10 cellular contexts compared by ENCODE assay signal in the genomic region with DNA sequence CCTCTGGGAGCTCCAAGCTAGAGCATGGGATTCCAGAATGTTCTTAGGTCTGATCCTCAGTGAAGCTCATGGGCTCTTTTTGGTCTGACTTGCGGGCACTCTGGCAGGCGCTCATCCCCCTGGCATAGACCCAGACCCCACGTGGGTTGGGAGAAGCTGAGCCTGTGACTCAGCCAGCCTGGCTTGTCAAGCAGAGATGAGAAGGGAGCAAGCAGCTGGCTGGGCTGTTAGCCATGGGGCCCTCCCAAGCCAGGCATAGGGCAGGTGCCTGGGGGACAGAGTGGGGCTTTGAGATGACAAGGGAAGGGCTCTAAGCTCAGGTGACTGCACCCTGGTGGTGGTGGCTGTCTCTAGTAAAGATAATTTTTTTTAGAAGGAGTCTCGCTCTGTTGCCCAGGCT.
DNase-seq lines count a peak whose midpoint lies in the region; ATAC-seq lines count a peak whose summit lies in the region.
"Had no signal": no experiment of that assay in that cellular context is flagged by ENCODE, and none has a peak within 500 bp of the region (broad histone marks: within the 10 kb centered on the region; RNA-seq: fewer than 3 reads in every experiment).

No MANE protein-coding gene starts in this region.

- no peaks in the 10 kb centered on the region for H3K79me1 ChIP-seq in neuronal stem cell (ENCODE audit: low read depth, low read length)

- no peak overlapping the region for H2BK5ac ChIP-seq in neuronal stem cell (ENCODE audit: low read length)

- H3K23ac ChIP-seq in neuronal stem cell (ENCODE audit: low read depth, low read length, poor library complexity): no peak overlapping the region

- no peak overlapping the region for H2AK5ac ChIP-seq in neuronal stem cell (ENCODE audit: low read depth, low read length)

- H3K4me1 ChIP-seq in neuronal stem cell (ENCODE audit: control insufficient read depth in 2 of 2, insufficient read depth in 1 of 2, low read depth in 1 of 2, low read length in 2 of 2): peaks cover 0 to 3% of the 10 kb centered on the region in 2 donors

- no peaks in the 10 kb centered on the region for H3K9me3 ChIP-seq in neuronal stem cell (replicated peaks in 1 of 2; ENCODE audit: control insufficient read depth in 2 of 2, insufficient read depth in 1 of 2, low read depth in 1 of 2, low read length in 2 of 2)

- ATAC-seq in GM19035 (IDR thresholded peaks at IDR 0.05; ENCODE audit: unreplicated experiment): no peak
- ATAC-seq in HG03457 (IDR thresholded peaks at IDR 0.05; ENCODE audit: unreplicated experiment): no peak

- no peak overlapping the region for H4K91ac ChIP-seq in neuronal stem cell (ENCODE audit: low read depth, low read length, poor library complexity)

- H3K9ac ChIP-seq in neuronal stem cell (ENCODE audit: low read depth, low read length, poor library complexity): no peak overlapping the region

- H2BK120ac ChIP-seq in neuronal stem cell (ENCODE audit: low read depth, low read length): no peak overlapping the region

- no peak overlapping the region for H3K4ac ChIP-seq in neuronal stem cell (ENCODE audit: low read length)

- H3K4me3 ChIP-seq in neuronal stem cell (ENCODE audit: low read length in 2 of 2): no peak overlapping the region
- H3K4me3 ChIP-seq in H7 (ENCODE audit: insufficient read depth, low read depth, low read length): no peak overlapping the region

- WGBS in neuronal stem cell (ENCODE audit: extremely low coverage in 2 of 2, insufficient read length in 2 of 2, insufficient replicate concordance in 1 of 2), 2 donors: no CpG with 5 or more reads among the region's 4 CpGs

- H3K36me3 ChIP-seq in neuronal stem cell (replicated peaks in 1 of 2; ENCODE audit: control insufficient read depth in 2 of 2, insufficient read depth in 2 of 2, low read length in 2 of 2) (no peaks in the 10 kb centered on the region), H7 (replicated peaks; ENCODE audit: control insufficient read depth, insufficient read depth, low read length) (no peaks in the 10 kb centered on the region)

- no peak overlapping the region for H3K4me2 ChIP-seq in neuronal stem cell (ENCODE audit: insufficient read depth, low read length, poor library complexity, severe bottlenecking)

- no peak overlapping the region for H2AFZ ChIP-seq in neuronal stem cell (ENCODE audit: low read length)

- H3K14ac ChIP-seq in neuronal stem cell (ENCODE audit: low read length): no peak overlapping the region

- H4K8ac ChIP-seq in neuronal stem cell (ENCODE audit: low read depth, low read length): no peak overlapping the region

- peak overlapping the region; percentile 11 for H3K18ac ChIP-seq in neuronal stem cell (ENCODE audit: low read length)

- H2BK15ac ChIP-seq in neuronal stem cell (ENCODE audit: low read length): no peak overlapping the region

- DNase-seq in Daoy (ENCODE audit: low read depth): peak; percentile 90
- peak; percentile 63 for DNase-seq in NCI-H2029 treated with DMSO at 0.1 percent for 48 hours (lab: John Stamatoyannopoulos, UW)
- peak; percentile 48 to 59 for DNase-seq in cerebellar nuclear complex (lab: John Stamatoyannopoulos, UW)
- DNase-seq in neuronal stem cell (ENCODE audit: low spot score): no peak
- no peak for DNase-seq in activated effector memory CD4-positive, alpha-beta T cell treated with anti-CD3 and anti-CD28 coated beads, Interleukin-2, amount 50 U/mL, for 16 hours
- no peak for DNase-seq in H7
- DNase-seq: DMS153, NCI-H526 treated with DMSO at 0.1 percent for 48 hours had no signal

- H2BK12ac ChIP-seq in neuronal stem cell (ENCODE audit: low read length): no peak overlapping the region

- no peaks in the 10 kb centered on the region for H3K27me3 ChIP-seq in neuronal stem cell (ENCODE audit: control insufficient read depth in 3 of 3, insufficient read depth in 3 of 3, low read depth in 1 of 3, low read length in 3 of 3)
- H3K27me3 ChIP-seq in H7 (ENCODE audit: control insufficient read depth, insufficient read depth, low read length): no peaks in the 10 kb centered on the region

- no peak overlapping the region for H3K27ac ChIP-seq in neuronal stem cell (replicated peaks; ENCODE audit: low read length)

Comparison
In these comparisons a context has a peak if more than half of its experiments do, and no peak if none do; other contexts are left out.
1. DNase-seq: peak in Daoy (single experiment), NCI-H2029 treated with DMSO at 0.1 percent for 48 hours (single experiment) and cerebellar nuclear complex (2 of 2); none in neuronal stem cell (single experiment), activated effector memory CD4-positive, alpha-beta T cell treated with anti-CD3 and anti-CD28 coated beads, Interleukin-2, amount 50 U/mL, for 16 hours (single experiment) and H7 (single experiment).